ENCODE assay signal across 11 cellular contexts in the genomic region with DNA sequence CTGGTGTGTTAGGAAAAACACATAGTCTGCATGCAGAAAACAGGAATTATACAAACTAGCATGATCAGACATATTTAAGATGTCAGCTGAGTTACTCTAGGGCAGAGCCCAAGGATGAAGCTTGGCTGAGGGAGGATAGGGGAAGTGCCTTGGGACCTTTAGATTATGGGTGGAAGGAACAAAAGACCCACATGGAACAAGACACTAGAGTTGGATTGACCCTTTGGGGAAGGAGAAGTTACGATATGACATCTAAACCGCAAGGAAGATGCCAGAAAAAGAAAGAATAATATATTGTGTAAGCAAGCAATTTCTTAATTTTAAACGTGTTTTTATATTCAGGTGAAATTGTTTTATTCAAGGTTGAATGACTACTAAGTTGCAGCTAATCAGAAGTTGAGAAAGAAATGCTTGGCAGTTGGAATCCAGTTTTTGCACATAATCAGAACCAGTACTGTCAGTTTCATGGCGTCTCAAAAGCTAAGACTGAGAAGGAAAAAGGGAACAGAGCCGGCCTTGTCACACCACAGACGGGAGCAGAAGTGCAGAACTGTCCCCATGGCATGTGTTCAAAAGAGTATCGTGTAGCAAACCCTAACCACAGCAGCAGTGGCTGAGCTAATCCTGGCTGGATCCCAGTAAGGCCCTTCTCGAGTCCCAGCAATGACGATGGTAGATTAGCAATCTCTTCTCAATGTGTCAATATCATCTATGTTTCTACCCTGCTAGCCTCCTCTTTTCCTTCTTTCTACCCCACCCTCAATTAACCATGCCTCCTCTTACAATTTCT. TPM values are rescaled to one million over a fixed set of nuclear protein-coding genes. Genes with fewer than 3 reads are reported as not detected.
DNase-seq lines count a peak whose midpoint lies in the region; ATAC-seq and TF ChIP-seq lines count a peak whose summit lies in the region.
"Had no signal": no experiment of that assay in that cellular context is flagged by ENCODE, and none has a peak within 500 bp of the region (broad histone marks: within the 10 kb centered on the region; RNA-seq: fewer than 3 reads in every experiment).

No MANE protein-coding gene starts in this region.

- no peak for DNase-seq in activated naive CD4-positive, alpha-beta T cell treated with anti-CD3 and anti-CD28 coated beads, Interleukin-2, amount 10 ng/mL, durations not matched to agents 7 days and 5 days
- peak in 3 of 4 donors; percentile 13 to 79 (median 33) for DNase-seq in body of pancreas
- DNase-seq in mesenchymal stem cell: no peak
- peak; percentile 59 for DNase-seq in ureter (ENCODE audit: low spot score)
- no peak for DNase-seq in activated CD8-positive, alpha-beta memory T cell treated with anti-CD3 and anti-CD28 coated beads, Interleukin-2, amount 50 U/mL, for 48 hours
- DNase-seq in DMS114 treated with DMSO at 0.1 percent for 48 hours (lab: John Stamatoyannopoulos, UW; ENCODE audit: unreplicated experiment): no peak
- no peak for DNase-seq in PC-3
- DNase-seq: activated CD4-positive, alpha-beta memory T cell treated with anti-CD3 and anti-CD28 coated beads for 36 hours; retina; stimulated activated naive CD4-positive, alpha-beta T cell treated with Interleukin-2 at 50 U/mL for 16 hours had no signal

- no peak overlapping the region for H2BK12ac ChIP-seq in mesenchymal stem cell (ENCODE audit: low read length in 2 of 2)

- no peaks in the 10 kb centered on the region for H3K27me3 Mint-ChIP-seq in activated naive CD4-positive, alpha-beta T cell treated with anti-CD3 and anti-CD28 coated beads, Interleukin-2, amount 50 U/mL, for 24 hours
- peaks cover 27% of the 10 kb centered on the region for H3K27me3 Mint-ChIP-seq in activated naive CD4-positive, alpha-beta T cell treated with anti-CD3 and anti-CD28 coated beads, Interleukin-2, amount 10 ng/mL, durations not matched to agents 7 days and 5 days
- H3K27me3 Mint-ChIP-seq: activated CD4-positive, alpha-beta memory T cell treated with anti-CD3 and anti-CD28 coated beads for 36 hours had no signal

- CTCF ChIA-PET in activated naive CD4-positive, alpha-beta T cell treated with anti-CD3 and anti-CD28 coated beads, Interleukin-2, amount 10 ng/mL, durations not matched to agents 7 days and 5 days (lab: Charles Lee): interaction anchor here (0.6 to 4.2 kb wide), 22 partner anchors 12 to 368 kb away, joined by 3 to 44 read pairs (median 4); a partner anchor contains a TSS
- CTCF ChIA-PET in PC-3 (lab: Charles Lee): no interaction called here

- POLR2A ChIA-PET in PC-3 (lab: Charles Lee; ENCODE audit: unreplicated experiment): no interaction called here

- H2BK15ac ChIP-seq in mesenchymal stem cell (ENCODE audit: low read depth, poor library complexity, severe bottlenecking): no peak overlapping the region

- H2AK5ac ChIP-seq in mesenchymal stem cell (ENCODE audit: low read length, severe bottlenecking): no peak overlapping the region

- no peak overlapping the region for H4K91ac ChIP-seq in mesenchymal stem cell (ENCODE audit: low read length)

- H3K9ac ChIP-seq in mesenchymal stem cell (ENCODE audit: low read length) (peak overlapping the region; percentile 36), PC-3 (ENCODE audit: low read length) (no peak overlapping the region)

- H3K4me3 ChIP-seq in body of pancreas (no peak overlapping the region), mesenchymal stem cell (ENCODE audit: insufficient read depth in 1 of 2, low read depth in 1 of 2, low read length in 2 of 2) (no peak overlapping the region), PC-3 (ENCODE audit: low read length) (no peak overlapping the region)

- no peaks in the 10 kb centered on the region for H4K20me1 ChIP-seq in PC-3 (ENCODE audit: low read length)

- WGBS in body of pancreas, 2 donors: 25 to 34% methylated on average over 9 of the region's 9 CpGs
- WGBS in mesenchymal stem cell: 86% methylated on average over 9 of the region's 9 CpGs

- no peaks in the 10 kb centered on the region for H3K79me2 ChIP-seq in PC-3 (ENCODE audit: low read length)

- no peak overlapping the region for H2BK120ac ChIP-seq in mesenchymal stem cell (ENCODE audit: low read depth, low read length)

- peak in 1 of 3 donors; percentile 21 for TF ChIP-seq POLR2A in body of pancreas (IDR thresholded peaks at IDR 0.05)

- TF ChIP-seq CTCF in body of pancreas (IDR thresholded peaks at IDR 0.05): no peak
- no peak for TF ChIP-seq CTCF in PC-3 (conservative IDR thresholded peaks at IDR 0.05; ENCODE audit: low read depth, low read length)

- no peak overlapping the region for H3K18ac ChIP-seq in mesenchymal stem cell (ENCODE audit: low read depth in 1 of 2, low read length in 2 of 2)

- H3K36me3 ChIP-seq in body of pancreas (replicated peaks in 1 of 2; ENCODE audit: insufficient read depth in 1 of 2, low read depth in 2 of 2) (no peaks in the 10 kb centered on the region), mesenchymal stem cell (ENCODE audit: control insufficient read depth in 1 of 2, insufficient read depth in 2 of 2, low read depth in 1 of 2, low read length in 2 of 2) (no peaks in the 10 kb centered on the region), PC-3 (ENCODE audit: low read depth, low read length) (no peaks in the 10 kb centered on the region)

- no TSS peak for BruUV-seq in PC-3 (replicated peaks; lab: Mats Ljungman, UMichigan)

- H3K4me2 ChIP-seq in mesenchymal stem cell (ENCODE audit: low read length, poor library complexity, severe bottlenecking): no peak overlapping the region
- H3K4me2 ChIP-seq in PC-3 (ENCODE audit: low read length): no peak overlapping the region

- H3K4ac ChIP-seq in mesenchymal stem cell (ENCODE audit: low read depth in 1 of 2, low read length in 2 of 2): no peak overlapping the region

- intact Hi-C loops in body of pancreas (cut with DNase I): no loop called here
- intact Hi-C loops in PC-3 (cut with micrococcal nuclease): loop anchor here (1.0 to 2.0 kb wide), 3 partner anchors 31 to 408 kb away; a partner anchor contains a TSS

- no peaks in the 10 kb centered on the region for H3K36me3 Mint-ChIP-seq in activated naive CD4-positive, alpha-beta T cell treated with anti-CD3 and anti-CD28 coated beads, Interleukin-2, amount 50 U/mL, for 24 hours
- H3K36me3 Mint-ChIP-seq in activated naive CD4-positive, alpha-beta T cell treated with anti-CD3 and anti-CD28 coated beads, Interleukin-2, amount 10 ng/mL, durations not matched to agents 7 days and 5 days: no peaks in the 10 kb centered on the region
- H3K36me3 Mint-ChIP-seq: activated CD4-positive, alpha-beta memory T cell treated with anti-CD3 and anti-CD28 coated beads for 36 hours had no signal

- ATAC-seq in body of pancreas (no peak), PC-3 (no peak)

- H3K9me3 Mint-ChIP-seq in activated naive CD4-positive, alpha-beta T cell treated with anti-CD3 and anti-CD28 coated beads, Interleukin-2, amount 50 U/mL, for 24 hours: no peaks in the 10 kb centered on the region
- no peaks in the 10 kb centered on the region for H3K9me3 Mint-ChIP-seq in activated naive CD4-positive, alpha-beta T cell treated with anti-CD3 and anti-CD28 coated beads, Interleukin-2, amount 10 ng/mL, durations not matched to agents 7 days and 5 days
- H3K9me3 Mint-ChIP-seq: activated CD4-positive, alpha-beta memory T cell treated with anti-CD3 and anti-CD28 coated beads for 36 hours had no signal

- no peak overlapping the region for H2BK5ac ChIP-seq in mesenchymal stem cell (ENCODE audit: low read depth, low read length, poor library complexity, severe bottlenecking)

- H3K9me3 ChIP-seq in body of pancreas: no peaks in the 10 kb centered on the region
- no peaks in the 10 kb centered on the region for H3K9me3 ChIP-seq in mesenchymal stem cell (ENCODE audit: control insufficient read depth, low read length)
- no peaks in the 10 kb centered on the region for H3K9me3 ChIP-seq in PC-3 (ENCODE audit: low read length)

- H3K27me3 ChIP-seq in body of pancreas (no peaks in the 10 kb centered on the region), mesenchymal stem cell (ENCODE audit: control insufficient read depth in 1 of 2, insufficient read depth in 1 of 2, low read length in 2 of 2) (peaks cover 3 to 23% of the 10 kb centered on the region in 2 experiments), PC-3 (ENCODE audit: low read length) (no peaks in the 10 kb centered on the region)

- H3K4me1 ChIP-seq in body of pancreas: peaks cover 28% of the 10 kb centered on the region
- peaks cover 10% of the 10 kb centered on the region for H3K4me1 ChIP-seq in mesenchymal stem cell (ENCODE audit: control insufficient read depth, insufficient read depth, low read depth, low read length)
- peaks cover 12% of the 10 kb centered on the region for H3K4me1 ChIP-seq in PC-3 (ENCODE audit: insufficient read depth, low read length)

- H3F3A ChIP-seq in PC-3 (ENCODE audit: low read length, unreplicated experiment): no peaks in the 10 kb centered on the region

- H4K8ac ChIP-seq in mesenchymal stem cell (ENCODE audit: low read length): no peak overlapping the region

- no peak overlapping the region for H3K4me3 Mint-ChIP-seq in activated naive CD4-positive, alpha-beta T cell treated with anti-CD3 and anti-CD28 coated beads, Interleukin-2, amount 50 U/mL, for 24 hours
- no peak overlapping the region for H3K4me3 Mint-ChIP-seq in activated naive CD4-positive, alpha-beta T cell treated with anti-CD3 and anti-CD28 coated beads, Interleukin-2, amount 10 ng/mL, durations not matched to agents 7 days and 5 days
- H3K4me3 Mint-ChIP-seq: activated CD4-positive, alpha-beta memory T cell treated with anti-CD3 and anti-CD28 coated beads for 36 hours had no signal

- no peak overlapping the region for H3K23ac ChIP-seq in mesenchymal stem cell (ENCODE audit: low read length in 2 of 2)

- peaks cover 26% of the 10 kb centered on the region for H3K4me1 Mint-ChIP-seq in activated naive CD4-positive, alpha-beta T cell treated with anti-CD3 and anti-CD28 coated beads, Interleukin-2, amount 50 U/mL, for 24 hours
- peaks cover 17% of the 10 kb centered on the region for H3K4me1 Mint-ChIP-seq in activated naive CD4-positive, alpha-beta T cell treated with anti-CD3 and anti-CD28 coated beads, Interleukin-2, amount 10 ng/mL, durations not matched to agents 7 days and 5 days

- peak overlapping the region; percentile 36 for H3K27ac Mint-ChIP-seq in activated naive CD4-positive, alpha-beta T cell treated with anti-CD3 and anti-CD28 coated beads, Interleukin-2, amount 50 U/mL, for 24 hours
- H3K27ac Mint-ChIP-seq in activated naive CD4-positive, alpha-beta T cell treated with anti-CD3 and anti-CD28 coated beads, Interleukin-2, amount 10 ng/mL, durations not matched to agents 7 days and 5 days: no peak overlapping the region

- no peaks in the 10 kb centered on the region for H3K9me2 ChIP-seq in PC-3 (replicated peaks; ENCODE audit: low read length)

- H2AFZ ChIP-seq in mesenchymal stem cell (ENCODE audit: low read depth, low read length) (no peak overlapping the region), PC-3 (ENCODE audit: low read length) (no peak overlapping the region)

- H3K27ac ChIP-seq in body of pancreas (peak overlapping the region in 1 of 4 donors; percentile 68), mesenchymal stem cell (ENCODE audit: low read length, poor library complexity, severe bottlenecking) (no peak overlapping the region), PC-3 (ENCODE audit: low read length) (no peak overlapping the region)

- no peak overlapping the region for H3K14ac ChIP-seq in mesenchymal stem cell (ENCODE audit: low read length in 2 of 2)

- no peaks in the 10 kb centered on the region for H3K79me1 ChIP-seq in mesenchymal stem cell (replicated peaks; ENCODE audit: low read length, poor library complexity, severe bottlenecking)

RNA-seq across cellular contexts. Expression of a gene that starts 31.2 kb away (rescaled TPM):
- total RNA-seq in body of pancreas (10 to 100 TPM; 12.2 to 12.9 TPM), ureter (55.2 TPM), PC-3 (2014; rRNA removed) (2.1 and 7.1 TPM in 2 replicates)
- polyA plus RNA-seq in mesenchymal stem cell (2013, experiment 1 of 2): 16.9 TPM
- polyA plus RNA-seq in mesenchymal stem cell (2013, experiment 2 of 2): 17.9 TPM

Comparison
In these comparisons a context has a peak if more than half of its experiments do, and no peak if none do; other contexts are left out.
1. DNase-seq: peak in body of pancreas (3 of 4) and ureter (single experiment); none in activated naive CD4-positive, alpha-beta T cell treated with anti-CD3 and anti-CD28 coated beads, Interleukin-2, amount 10 ng/mL, durations not matched to agents 7 days and 5 days (single experiment), mesenchymal stem cell (single experiment), activated CD8-positive, alpha-beta memory T cell treated with anti-CD3 and anti-CD28 coated beads, Interleukin-2, amount 50 U/mL, for 48 hours (single experiment), DMS114 treated with DMSO at 0.1 percent for 48 hours (single experiment) and PC-3 (single experiment).